In genomic region chr9:75491533-75491932, GRCh38 we compare ENCODE assay signal across 16 cellular contexts.
"Had no signal": no experiment of that assay in that cellular context is flagged by ENCODE, and none has a peak within 500 bp of the region (broad histone marks: within the 10 kb centered on the region; RNA-seq: fewer than 3 reads in every experiment).

No MANE protein-coding gene starts in this region.

- H2AFZ ChIP-seq: hepatocyte had no signal

- H3K27me3 Mint-ChIP-seq: natural killer cell treated with Interleukin-12 subunit alpha and Interleukin-12 subunit beta and Interleukin-15 and Interleukin-18, amount 100 ng/mL, for 72 hours had no signal

- H3K4me3 Mint-ChIP-seq: activated naive CD4-positive, alpha-beta T cell treated with anti-CD3 and anti-CD28 coated beads, Interleukin-2, amount 50 U/mL, for 24 hours; activated T-cell treated with anti-CD3 and anti-CD28 coated beads, Interleukin-2, amount 50 U/mL, for 72 hours; natural killer cell treated with Interleukin-12 subunit alpha and Interleukin-12 subunit beta and Interleukin-15 and Interleukin-18, amount 100 ng/mL, for 72 hours had no signal

- H3K4me1 ChIP-seq: pancreas, vagina had no signal

- H3K9me3 ChIP-seq: neutrophil, pancreas, tibial nerve, vagina had no signal

- H3K4me1 Mint-ChIP-seq: activated naive CD4-positive, alpha-beta T cell treated with anti-CD3 and anti-CD28 coated beads, Interleukin-2, amount 50 U/mL, for 24 hours had no signal

- H3K36me3 Mint-ChIP-seq: activated naive CD4-positive, alpha-beta T cell treated with anti-CD3 and anti-CD28 coated beads, Interleukin-2, amount 50 U/mL, for 24 hours; natural killer cell treated with Interleukin-12 subunit alpha and Interleukin-12 subunit beta and Interleukin-15 and Interleukin-18, amount 100 ng/mL, for 72 hours had no signal

- H3K4me2 ChIP-seq: hepatocyte had no signal

- ATAC-seq: activated T-cell treated with anti-CD3 and anti-CD28 coated beads, Interleukin-2, amount 50 U/mL, for 72 hours; esophagus mucosa; natural killer cell treated with Interleukin-12 subunit alpha and Interleukin-12 subunit beta and Interleukin-15 and Interleukin-18, amount 100 ng/mL, for 72 hours; pancreas; stimulated activated naive CD8-positive, alpha-beta T cell treated with anti-CD3 and anti-CD28 coated beads, Interleukin-15, Interleukin-2, amounts not matched to agents 100 U/mL and 50 U/mL, for 24 hours had no signal

- H3K79me2 ChIP-seq: hepatocyte had no signal

- H3K36me3 ChIP-seq: neutrophil, pancreas, tibial nerve, vagina, WERI-Rb-1 had no signal

- H3K27ac ChIP-seq: hepatocyte, neutrophil, pancreas, tibial nerve, vagina, WERI-Rb-1 had no signal

- DNase-seq: activated CD4-positive, alpha-beta T cell treated with anti-CD3 and anti-CD28 coated beads for 1 hour; activated gamma-delta T cell; activated T-cell treated with anti-CD3 and anti-CD28 coated beads, Interleukin-2, amount 50 U/mL, for 72 hours; effector CD8-positive, alpha-beta T cell; pancreas; stimulated activated naive CD8-positive, alpha-beta T cell treated with anti-CD3 and anti-CD28 coated beads, Interleukin-15, Interleukin-2, amounts not matched to agents 100 U/mL and 50 U/mL, for 24 hours; T-helper 2 cell; WERI-Rb-1 had no signal

- H3K27ac Mint-ChIP-seq: activated naive CD4-positive, alpha-beta T cell treated with anti-CD3 and anti-CD28 coated beads, Interleukin-2, amount 50 U/mL, for 24 hours; activated T-cell treated with anti-CD3 and anti-CD28 coated beads, Interleukin-2, amount 50 U/mL, for 72 hours; natural killer cell treated with Interleukin-12 subunit alpha and Interleukin-12 subunit beta and Interleukin-15 and Interleukin-18, amount 100 ng/mL, for 72 hours had no signal

- H3K4me3 ChIP-seq: hepatocyte, lung, pancreas, tibial nerve, vagina had no signal

- H3K27me3 ChIP-seq: hepatocyte, neutrophil, pancreas, tibial nerve, vagina had no signal

- H3K9me3 Mint-ChIP-seq: natural killer cell treated with Interleukin-12 subunit alpha and Interleukin-12 subunit beta and Interleukin-15 and Interleukin-18, amount 100 ng/mL, for 72 hours had no signal
